Comparison of ENCODE assay signal across 9 cellular contexts in the genomic region with DNA sequence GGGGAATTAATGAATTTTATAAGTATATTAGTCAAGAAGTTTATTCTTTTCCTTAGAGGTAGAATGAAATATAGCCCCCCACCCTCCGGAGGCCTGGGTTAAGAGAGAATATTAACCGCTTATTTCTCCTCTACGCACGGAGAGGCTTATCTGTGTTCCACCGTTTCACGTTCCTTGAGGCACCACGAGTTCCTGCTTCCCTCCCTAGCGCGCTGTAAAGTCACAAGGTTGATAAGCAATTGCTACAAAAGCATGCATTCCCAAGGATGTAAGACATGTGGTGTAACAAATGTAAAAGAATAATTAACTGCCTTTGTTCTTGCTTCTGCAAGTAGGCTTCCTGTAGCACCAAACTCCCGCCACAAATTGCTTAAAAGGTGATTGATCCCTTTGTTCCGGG. TPM values are rescaled to one million over a fixed set of nuclear protein-coding genes. Genes with fewer than 3 reads are reported as not detected.
A peak's percentile ranks its signal among the peaks of the same experiment; 100 is the strongest.
DNase-seq lines count a peak whose midpoint lies in the region; ATAC-seq and TF ChIP-seq lines count a peak whose summit lies in the region.
"Had no signal": no experiment of that assay in that cellular context is flagged by ENCODE, and none has a peak within 500 bp of the region (broad histone marks: within the 10 kb centered on the region; RNA-seq: fewer than 3 reads in every experiment).

No MANE protein-coding gene starts in this region.

- H3K27me3 Mint-ChIP-seq in CD14-positive monocyte (ENCODE audit: low read depth in 3 of 3) (no peaks in the 10 kb centered on the region), nephron progenitor cell (ENCODE audit: low read depth, poor library complexity) (peaks cover 5% of the 10 kb centered on the region)

- WGBS in mammary epithelial cell (ENCODE audit: low coverage, missing lambda C conversion rate) = 88% methylated on average over 11 of the region's 11 CpGs

- H3K9me3 Mint-ChIP-seq in CD14-positive monocyte (no peaks in the 10 kb centered on the region), nephron progenitor cell (no peaks in the 10 kb centered on the region)

- H3K36me3 ChIP-seq in Loucy (ENCODE audit: insufficient read depth, low read length) (peaks cover 5% of the 10 kb centered on the region; the same call in 1 of the 2 replicates), mammary epithelial cell (ENCODE audit: insufficient read depth, low read length) (peaks cover 9% of the 10 kb centered on the region), WERI-Rb-1 (peaks cover 42% of the 10 kb centered on the region)

- H3K4me3 ChIP-seq in Loucy (ENCODE audit: low read length, poor library complexity, severe bottlenecking) (peak overlapping the region; percentile 100), mammary epithelial cell (replicated peaks in 1 of 3; ENCODE audit: insufficient read depth in 1 of 3, low read depth in 2 of 3, low read length in 3 of 3) (peak overlapping the region in 2 of 3 experiments; percentile 65 to 84), WERI-Rb-1 (ENCODE audit: low read depth, low read length) (no peak overlapping the region)

- H3K4me1 ChIP-seq in Loucy (ENCODE audit: insufficient read depth, low read length, poor library complexity, severe bottlenecking) (peaks cover 23% of the 10 kb centered on the region), mammary epithelial cell (ENCODE audit: insufficient read depth, low read length) (peaks cover 25% of the 10 kb centered on the region)

- H3K4me3 Mint-ChIP-seq in CD14-positive monocyte (no peak overlapping the region), nephron progenitor cell (peak overlapping the region; percentile 97)

- TF ChIP-seq CTCF in CD14-positive monocyte (IDR thresholded peaks at IDR 0.05) = no peak
- TF ChIP-seq CTCF in Loucy (conservative IDR thresholded peaks at IDR 0.05; ENCODE audit: low read length) = no peak
- no peak for TF ChIP-seq CTCF in mammary epithelial cell (conservative IDR thresholded peaks at IDR 0.05 in 1 of 2, IDR thresholded peaks at IDR 0.05 in 1 of 2; ENCODE audit: extremely low read depth in 1 of 2, insufficient read depth in 1 of 2, low read depth in 1 of 2, low read length in 2 of 2)
- TF ChIP-seq CTCF in nephron progenitor cell (IDR thresholded peaks at IDR 0.05) = no peak
- no peak for TF ChIP-seq CTCF in WERI-Rb-1 (IDR thresholded peaks at IDR 0.05; ENCODE audit: low read depth, low read length)

- H4K20me1 ChIP-seq in Loucy (ENCODE audit: insufficient read depth, low read length, poor library complexity, severe bottlenecking) = no peaks in the 10 kb centered on the region
- H4K20me1 ChIP-seq in mammary epithelial cell (ENCODE audit: insufficient read depth, low read length) = no peaks in the 10 kb centered on the region

- H3K79me2 ChIP-seq in Loucy (ENCODE audit: insufficient read depth, low read length) = peaks cover 21% of the 10 kb centered on the region
- H3K79me2 ChIP-seq in mammary epithelial cell (ENCODE audit: insufficient read depth, low read length) = peaks cover 43% of the 10 kb centered on the region

- CTCF ChIA-PET in mammary epithelial cell (lab: Charles Lee; ENCODE audit: low non-redundant PET) = no interaction called here

- H3K36me3 Mint-ChIP-seq in CD14-positive monocyte (peaks cover 31 to 44% of the 10 kb centered on the region in 2 donors), nephron progenitor cell (ENCODE audit: low read depth) (peaks cover 38% of the 10 kb centered on the region)

- H3K4me2 ChIP-seq in Loucy (ENCODE audit: low read depth, low read length, poor library complexity, severe bottlenecking) (peak overlapping the region; percentile 100), mammary epithelial cell (ENCODE audit: insufficient read depth, low read depth, low read length) (peak overlapping the region; percentile 94)

- intact Hi-C loops in CD14-positive monocyte (cut with micrococcal nuclease) (loop anchor here (5.0 to 10.0 kb wide), 3 partner anchors 93 to 117 kb away; partner anchors contain the start of genes CCDC90B (in 2 of the 2) and RAB30 (in 1 of the 2)), mammary epithelial cell (cut with micrococcal nuclease) (loop anchor here (2.0 to 5.0 kb wide), 2 partner anchors 35 to 50 kb away; partner anchors contain the start of gene PCF11)

- in situ Hi-C loops in mammary epithelial cell (cut with MboI; ENCODE audit: low sequenced_read_pairs in 2 of 2) = no loop called here

- no peaks in the 10 kb centered on the region for H3K27me3 ChIP-seq in Loucy (ENCODE audit: insufficient read depth, low read length, poor library complexity, severe bottlenecking)
- H3K27me3 ChIP-seq in mammary epithelial cell (ENCODE audit: insufficient read depth, low read length) = no peaks in the 10 kb centered on the region
- no peaks in the 10 kb centered on the region for H3K27me3 ChIP-seq in WERI-Rb-1 (ENCODE audit: insufficient read depth, low read depth, severe bottlenecking)

- no TSS peak for BruUV-seq in mammary epithelial cell (replicated peaks; lab: Mats Ljungman, UMichigan)

- H3K9me3 ChIP-seq in Loucy (ENCODE audit: insufficient read depth, low read depth, low read length) (no peaks in the 10 kb centered on the region), mammary epithelial cell (replicated peaks; ENCODE audit: insufficient read depth, low read length) (no peaks in the 10 kb centered on the region), WERI-Rb-1 (ENCODE audit: severe bottlenecking) (no peaks in the 10 kb centered on the region)

- H3F3A ChIP-seq in Loucy (ENCODE audit: low read depth) = no peaks in the 10 kb centered on the region

- no peak overlapping the region for H2AFZ ChIP-seq in Loucy (ENCODE audit: low read length)
- H2AFZ ChIP-seq in mammary epithelial cell (ENCODE audit: low read depth, low read length) = no peak overlapping the region

- H3K27ac ChIP-seq in mammary epithelial cell (ENCODE audit: insufficient read depth, low read depth, low read length) (no peak overlapping the region), WERI-Rb-1 (no peak overlapping the region)

- H3K4me1 Mint-ChIP-seq in CD14-positive monocyte = peaks cover 30% of the 10 kb centered on the region
- H3K4me1 Mint-ChIP-seq in nephron progenitor cell = peaks cover 44% of the 10 kb centered on the region

- no peak for ATAC-seq in activated CD4-positive, CD25-positive, alpha-beta regulatory T cell treated with anti-CD3 and anti-CD28 coated beads, Interleukin-2, amount 50 U/mL, for 24 hours
- no peak for ATAC-seq in GM19455 (IDR thresholded peaks at IDR 0.05; ENCODE audit: unreplicated experiment)

- DNase-seq in CD14-positive monocyte (ENCODE audit: low spot score) = no peak
- no peak for DNase-seq in mammary epithelial cell
- no peak for DNase-seq in nephron progenitor cell
- DNase-seq in WERI-Rb-1 = no peak
- DNase-seq in NCI-H1694 treated with DMSO at 0.1 percent for 48 hours (lab: John Stamatoyannopoulos, UW) = no peak
- DNase-seq: T-helper 9 cell had no signal

- no peaks in the 10 kb centered on the region for H3K9me2 ChIP-seq in Loucy (replicated peaks; ENCODE audit: low read depth, low read length)

- dilution Hi-C loops in mammary epithelial cell (cut with HindIII; ENCODE audit: low sequenced_read_pairs) = no loop called here

- H3K27ac Mint-ChIP-seq in CD14-positive monocyte (peak overlapping the region in 6 of 7 donors; percentile 97 to 99 (median 98)), nephron progenitor cell (peak overlapping the region; percentile 99)

- peak overlapping the region; percentile 92 for H3K9ac ChIP-seq in Loucy (ENCODE audit: low read depth, low read length, poor library complexity, severe bottlenecking)
- peak overlapping the region; percentile 97 for H3K9ac ChIP-seq in mammary epithelial cell (ENCODE audit: insufficient read depth, low read length)

RNA-seq across cellular contexts. Expression of gene ANKRD42, which starts 1.5 kb away (rescaled TPM):
- polyA plus RNA-seq in CD14-positive monocyte = 1 to 10 TPM; 4.3 to 6.2 TPM
- 10 to 100 TPM in 1 of 2 donors, 1 to 10 TPM in 1; 9.6 to 11.5 TPM for total RNA-seq in mammary epithelial cell
- polyA plus RNA-seq in mammary epithelial cell = 3.6 TPM
- polyA minus RNA-seq in mammary epithelial cell = 1.8 TPM

RNA-seq across cellular contexts. Expression of gene PCF11, which starts 35.1 kb away (rescaled TPM):
- 10 to 100 TPM in 1 of 2 donors, 1 to 10 TPM in 1; 8.3 to 15.7 TPM for polyA plus RNA-seq in CD14-positive monocyte
- 10 to 100 TPM; 36.3 to 42.9 TPM for total RNA-seq in mammary epithelial cell
- polyA plus RNA-seq in mammary epithelial cell = 16.4 TPM
- 12.3 TPM for polyA minus RNA-seq in mammary epithelial cell
